ENCODE assay signal across 10 cellular contexts in the genomic region with DNA sequence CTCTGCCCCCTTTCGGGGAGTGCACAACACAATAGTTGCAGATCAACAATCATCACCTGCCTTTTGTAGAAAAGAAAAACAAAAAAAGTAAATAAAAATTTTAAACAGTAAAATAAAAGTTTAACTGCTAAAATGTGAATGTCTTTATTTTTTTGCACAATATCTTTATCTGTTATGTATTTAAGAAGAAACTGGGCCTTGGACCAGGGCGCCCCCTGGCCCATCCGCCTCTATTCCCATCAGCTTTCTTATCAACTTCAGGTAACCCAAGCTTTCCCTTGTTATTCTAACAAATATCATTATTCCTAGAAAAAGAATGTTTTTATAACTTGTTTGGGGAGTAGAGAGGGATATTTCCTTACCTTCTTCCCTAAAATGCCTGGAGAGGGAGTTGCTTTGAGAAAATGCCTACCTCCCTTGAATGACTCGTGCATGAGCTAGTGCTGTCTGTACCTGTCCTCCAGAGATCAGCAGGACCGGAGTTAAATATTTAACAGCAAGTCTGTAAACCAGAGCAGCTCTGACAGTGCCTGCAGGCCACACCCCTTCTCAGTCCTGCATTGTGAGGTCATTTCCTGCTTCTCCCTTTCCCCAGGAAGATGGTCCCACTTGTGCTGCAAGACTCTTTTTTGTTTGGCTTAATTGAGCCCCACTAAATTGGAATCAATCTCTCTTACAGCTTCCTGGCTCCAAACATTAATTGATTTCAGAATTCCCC.
A peak's percentile ranks its signal among the peaks of the same experiment; 100 is the strongest.
DNase-seq lines count a peak whose midpoint lies in the region; ATAC-seq and TF ChIP-seq lines count a peak whose summit lies in the region.
"Had no signal": no experiment of that assay in that cellular context is flagged by ENCODE, and none has a peak within 500 bp of the region (broad histone marks: within the 10 kb centered on the region; RNA-seq: fewer than 3 reads in every experiment).

No MANE protein-coding gene starts in this region.

- peak; percentile 8 for TF ChIP-seq CTCF in GM10266 (IDR thresholded peaks at IDR 0.05; ENCODE audit: control insufficient read depth, insufficient read depth, low read depth, missing control alignments)
- TF ChIP-seq CTCF in NB4 (IDR thresholded peaks at IDR 0.05; ENCODE audit: low read depth, low read length), result no peak
- TF ChIP-seq CTCF in coronary artery (IDR thresholded peaks at IDR 0.05), result no peak
- TF ChIP-seq CTCF in nephron (IDR thresholded peaks at IDR 0.05; ENCODE audit: unreplicated experiment in 3 of 3), result peak in 2 of 3 experiments; percentile 9

- peak overlapping the region; percentile 56 to 87 (median 68) for H3K27ac Mint-ChIP-seq in nephron
- H3K27ac Mint-ChIP-seq: activated CD8-positive, alpha-beta memory T cell treated with anti-CD3 and anti-CD28 coated beads, Interleukin-2, amount 10 ng/mL, durations not matched to agents 7 days and 5 days had no signal

- peaks cover 59% of the 10 kb centered on the region for H3K36me3 Mint-ChIP-seq in nephron (ENCODE audit: low read depth)

- H3K4me3 Mint-ChIP-seq in nephron, result no peak overlapping the region
- H3K4me3 Mint-ChIP-seq: activated CD8-positive, alpha-beta memory T cell treated with anti-CD3 and anti-CD28 coated beads, Interleukin-2, amount 10 ng/mL, durations not matched to agents 7 days and 5 days had no signal

- no peaks in the 10 kb centered on the region for H3K9me3 Mint-ChIP-seq in nephron

- no peak for TF ChIP-seq POLR2A in NB4 (IDR thresholded peaks at IDR 0.05; ENCODE audit: extremely low read depth, insufficient read length)

- H3K4me3 ChIP-seq in NB4 (ENCODE audit: low read depth, low read length) (no peak overlapping the region), coronary artery (no peak overlapping the region)

- peaks cover 15% of the 10 kb centered on the region for H3K4me1 Mint-ChIP-seq in nephron

- H3K27ac ChIP-seq in coronary artery, result no peak overlapping the region

- ATAC-seq in GM21529 (IDR thresholded peaks at IDR 0.05; ENCODE audit: unreplicated experiment), result no peak
- ATAC-seq: activated CD8-positive, alpha-beta memory T cell treated with anti-CD3 and anti-CD28 coated beads, Interleukin-2, amount 10 ng/mL, durations not matched to agents 7 days and 5 days had no signal

- no peaks in the 10 kb centered on the region for H3K27me3 Mint-ChIP-seq in nephron (ENCODE audit: low read depth)
- H3K27me3 Mint-ChIP-seq: activated CD8-positive, alpha-beta memory T cell treated with anti-CD3 and anti-CD28 coated beads, Interleukin-2, amount 10 ng/mL, durations not matched to agents 7 days and 5 days had no signal

- DNase-seq in GM10266 (ENCODE audit: extremely low spot score), result no peak
- peak; percentile 19 for DNase-seq in NB4 (ENCODE audit: low read depth)
- peak; percentile 31 for DNase-seq in coronary artery (ENCODE audit: low spot score)
- DNase-seq in activated CD4-positive, alpha-beta T cell treated with anti-CD3 and anti-CD28 coated beads, Interleukin-2, amount 50 U/mL, for 4 hours, result no peak
- no peak for DNase-seq in activated effector memory CD4-positive, alpha-beta T cell treated with Interleukin-2 at 50 U/mL for 16 hours
- no peak for DNase-seq in cerebellar cortex (ENCODE audit: low spot score)
- DNase-seq: NCI-H1105 had no signal

Comparison
In these comparisons a context has a peak if more than half of its experiments do, and no peak if none do; other contexts are left out.
1. DNase-seq: peak in NB4 (single experiment) and coronary artery (single experiment); none in GM10266 (single experiment), activated CD4-positive, alpha-beta T cell treated with anti-CD3 and anti-CD28 coated beads, Interleukin-2, amount 50 U/mL, for 4 hours (0 of 2), activated effector memory CD4-positive, alpha-beta T cell treated with Interleukin-2 at 50 U/mL for 16 hours (single experiment) and cerebellar cortex (single experiment).
2. CTCF ChIP-seq: peak in GM10266 (single experiment) and nephron (2 of 3); none in NB4 (single experiment) and coronary artery (single experiment).